Comparison of ENCODE assay signal across 25 cellular contexts in the genomic region with DNA sequence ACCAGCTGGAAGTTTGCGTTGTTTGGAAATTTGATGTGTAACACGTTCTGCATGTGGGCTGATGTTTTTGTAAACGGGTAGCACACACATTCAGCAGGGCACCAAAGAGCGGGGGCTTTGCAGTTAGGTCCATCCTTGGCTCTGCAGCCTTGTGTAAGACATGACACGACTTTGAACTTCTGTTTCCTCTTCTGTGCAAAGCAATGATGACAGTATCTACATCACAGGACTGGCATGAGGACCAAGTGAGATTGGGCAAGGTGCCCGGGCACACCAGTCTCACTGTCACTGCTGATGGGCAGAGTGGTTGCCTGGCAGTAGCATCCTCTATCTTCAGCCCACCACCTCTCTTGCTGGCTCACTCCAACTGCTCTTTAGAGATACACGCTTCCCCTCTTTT. TPM values are rescaled to one million over a fixed set of nuclear protein-coding genes. Genes with fewer than 3 reads are reported as not detected.
A peak's percentile ranks its signal among the peaks of the same experiment; 100 is the strongest.
DNase-seq lines count a peak whose midpoint lies in the region; ATAC-seq, FAIRE-seq and TF ChIP-seq lines count a peak whose summit lies in the region.
"Had no signal": no experiment of that assay in that cellular context is flagged by ENCODE, and none has a peak within 500 bp of the region (broad histone marks: within the 10 kb centered on the region; RNA-seq: fewer than 3 reads in every experiment).

No MANE protein-coding gene starts in this region.

- no peaks in the 10 kb centered on the region for H3K36me3 Mint-ChIP-seq in naive thymus-derived CD4-positive, alpha-beta T cell
- H3K36me3 Mint-ChIP-seq: CD8-positive, alpha-beta memory T cell; IgD-negative memory B cell had no signal

- no peaks in the 10 kb centered on the region for H4K20me1 ChIP-seq in MM.1S (ENCODE audit: insufficient read depth, low read length)

- CTCF ChIA-PET in naive thymus-derived CD4-positive, alpha-beta T cell (lab: Charles Lee): no interaction called here

- peaks cover 37% of the 10 kb centered on the region for H3F3A ChIP-seq in MM.1S (ENCODE audit: insufficient read depth, low read length)

- H3K9me3 ChIP-seq in MM.1S (replicated peaks; ENCODE audit: insufficient read depth, low read length) (no peaks in the 10 kb centered on the region), breast epithelium (no peaks in the 10 kb centered on the region)
- H3K9me3 ChIP-seq in naive thymus-derived CD4-positive, alpha-beta T cell (ENCODE audit: control insufficient read depth in 2 of 3, low read length in 3 of 3): no peaks in the 10 kb centered on the region
- H3K9me3 ChIP-seq: mucosa of descending colon had no signal

- H3K27me3 ChIP-seq in MM.1S (replicated peaks; ENCODE audit: insufficient read depth, low read length) (no peaks in the 10 kb centered on the region), bronchial epithelial cell (ENCODE audit: control insufficient read depth, insufficient read depth, low read length) (no peaks in the 10 kb centered on the region), breast epithelium (no peaks in the 10 kb centered on the region)
- H3K27me3 ChIP-seq in naive thymus-derived CD4-positive, alpha-beta T cell (ENCODE audit: control insufficient read depth in 2 of 2, insufficient read depth in 2 of 2, low read length in 2 of 2): no peaks in the 10 kb centered on the region

- peak; percentile 59 for ATAC-seq in naive thymus-derived CD4-positive, alpha-beta T cell
- ATAC-seq: mucosa of descending colon, sciatic nerve, SK-N-SH treated with all-trans-retinoic acid at 6 μM for 48 hours had no signal

- H3K9me3 Mint-ChIP-seq in naive thymus-derived CD4-positive, alpha-beta T cell: no peaks in the 10 kb centered on the region
- H3K9me3 Mint-ChIP-seq: activated CD4-positive, alpha-beta T cell treated with anti-CD3 and anti-CD28 coated beads, Interleukin-2, amount 10 ng/mL, durations not matched to agents 24 days and 14 days; CD8-positive, alpha-beta memory T cell; IgD-negative memory B cell; stimulated activated naive CD8-positive, alpha-beta T cell treated with anti-CD3 and anti-CD28 coated beads, Interleukin-15, Interleukin-2, amounts not matched to agents 100 ng/mL and 50 ng/mL, for 24 hours had no signal

- POLR2A ChIA-PET in naive thymus-derived CD4-positive, alpha-beta T cell (lab: Charles Lee): no interaction called here

- H3K27ac ChIP-seq in MM.1S (ENCODE audit: low read length): peak overlapping the region; percentile 90; the same call in 1 of the 2 replicates
- no peak overlapping the region for H3K27ac ChIP-seq in naive thymus-derived CD4-positive, alpha-beta T cell (ENCODE audit: low read depth, low read length)
- H3K27ac ChIP-seq in breast epithelium: no peak overlapping the region

- H3K4me1 Mint-ChIP-seq in naive thymus-derived CD4-positive, alpha-beta T cell: peaks cover 14 to 56% (median 23%) of the 10 kb centered on the region in 7 donors

- H3K4me3 Mint-ChIP-seq in naive thymus-derived CD4-positive, alpha-beta T cell: peak overlapping the region in 1 of 10 donors; percentile 18
- H3K4me3 Mint-ChIP-seq: activated CD4-positive, alpha-beta T cell treated with anti-CD3 and anti-CD28 coated beads, Interleukin-2, amount 10 ng/mL, durations not matched to agents 24 days and 14 days; CD8-positive, alpha-beta memory T cell; IgD-negative memory B cell; stimulated activated naive CD8-positive, alpha-beta T cell treated with anti-CD3 and anti-CD28 coated beads, Interleukin-15, Interleukin-2, amounts not matched to agents 100 ng/mL and 50 ng/mL, for 24 hours had no signal

- no peak for TF ChIP-seq CTCF in MM.1S (IDR thresholded peaks at IDR 0.05; ENCODE audit: low read length)
- TF ChIP-seq CTCF in bronchial epithelial cell (IDR thresholded peaks at IDR 0.05; ENCODE audit: insufficient read depth, low read length, severe bottlenecking): no peak
- no peak for TF ChIP-seq CTCF in breast epithelium (IDR thresholded peaks at IDR 0.05)

- peak overlapping the region; percentile 98; the same call in 1 of the 2 replicates for H3K4me2 ChIP-seq in MM.1S (ENCODE audit: low read depth, low read length)

- intact Hi-C loops in naive thymus-derived CD4-positive, alpha-beta T cell (cut with micrococcal nuclease): no loop called here
- intact Hi-C loops in breast epithelium (cut with DNase I; ENCODE audit: low total_unique reads): loop anchor here (10.0 kb wide), 1 partner anchor 315 kb away; no protein-coding TSS in a partner anchor

- peak; percentile 92 for FAIRE-seq in bronchial epithelial cell (lab: Jason Lieb, UNC)
- FAIRE-seq: TTC549 had no signal

- H3K4me3 ChIP-seq in MM.1S (ENCODE audit: low read length) (no peak overlapping the region), bronchial epithelial cell (ENCODE audit: low read depth, low read length) (no peak overlapping the region), breast epithelium (no peak overlapping the region)
- no peak overlapping the region for H3K4me3 ChIP-seq in naive thymus-derived CD4-positive, alpha-beta T cell (ENCODE audit: low read length)
- H3K4me3 ChIP-seq: mucosa of descending colon had no signal

- H3K27me3 Mint-ChIP-seq in naive thymus-derived CD4-positive, alpha-beta T cell: no peaks in the 10 kb centered on the region
- H3K27me3 Mint-ChIP-seq: activated CD4-positive, alpha-beta T cell treated with anti-CD3 and anti-CD28 coated beads, Interleukin-2, amount 10 ng/mL, durations not matched to agents 24 days and 14 days; stimulated activated naive CD8-positive, alpha-beta T cell treated with anti-CD3 and anti-CD28 coated beads, Interleukin-15, Interleukin-2, amounts not matched to agents 100 ng/mL and 50 ng/mL, for 24 hours had no signal

- no peaks in the 10 kb centered on the region for H3K9me2 ChIP-seq in MM.1S (replicated peaks; ENCODE audit: insufficient read depth, low read length)

- peaks cover 39% of the 10 kb centered on the region for H3K4me1 ChIP-seq in MM.1S (ENCODE audit: low read length)
- H3K4me1 ChIP-seq in naive thymus-derived CD4-positive, alpha-beta T cell (ENCODE audit: control insufficient read depth in 2 of 2, insufficient read depth in 2 of 2, low read length in 2 of 2): peaks cover 0 to 6% of the 10 kb centered on the region in 2 donors
- H3K4me1 ChIP-seq in breast epithelium: peaks cover 0 to 7% of the 10 kb centered on the region in 2 donors

- H3K9ac ChIP-seq in MM.1S (ENCODE audit: low read length): no peak overlapping the region

- no peak overlapping the region for H2AFZ ChIP-seq in MM.1S (ENCODE audit: low read length)

- peak overlapping the region in 1 of 9 donors; percentile 41 for H3K27ac Mint-ChIP-seq in naive thymus-derived CD4-positive, alpha-beta T cell
- H3K27ac Mint-ChIP-seq: activated CD4-positive, alpha-beta T cell treated with anti-CD3 and anti-CD28 coated beads, Interleukin-2, amount 10 ng/mL, durations not matched to agents 24 days and 14 days; CD8-positive, alpha-beta memory T cell; IgD-negative memory B cell; stimulated activated naive CD8-positive, alpha-beta T cell treated with anti-CD3 and anti-CD28 coated beads, Interleukin-15, Interleukin-2, amounts not matched to agents 100 ng/mL and 50 ng/mL, for 24 hours had no signal

- no peak for TF ChIP-seq POLR2A in breast epithelium (IDR thresholded peaks at IDR 0.05)

- peaks cover 17% of the 10 kb centered on the region for H3K79me2 ChIP-seq in MM.1S (ENCODE audit: low read length)

- no peaks in the 10 kb centered on the region for H3K36me3 ChIP-seq in MM.1S (replicated peaks; ENCODE audit: insufficient read depth, low read length)
- H3K36me3 ChIP-seq in bronchial epithelial cell (ENCODE audit: control insufficient read depth, insufficient read depth, low read length): no peaks in the 10 kb centered on the region
- no peaks in the 10 kb centered on the region for H3K36me3 ChIP-seq in naive thymus-derived CD4-positive, alpha-beta T cell (ENCODE audit: control insufficient read depth in 2 of 3, insufficient read depth in 3 of 3, low read length in 3 of 3)
- H3K36me3 ChIP-seq in breast epithelium: no peaks in the 10 kb centered on the region

- DNase-seq in Ammon's horn (ENCODE audit: low spot score): peak; percentile 56
- DNase-seq in MM.1S: no peak
- DNase-seq in bronchial epithelial cell (ENCODE audit: low read depth): no peak
- DNase-seq in naive thymus-derived CD4-positive, alpha-beta T cell: no peak
- DNase-seq in GM19238 (ENCODE audit: insufficient read length, low spot score): no peak
- no peak for DNase-seq in NCI-H1694 (lab: John Stamatoyannopoulos, UW)
- no peak for DNase-seq in kidney glomerular epithelial cell (lab: John Stamatoyannopoulos, UW)
- DNase-seq in breast epithelium (ENCODE audit: low spot score in 2 of 2): no peak
- DNase-seq: activated CD4-positive, alpha-beta T cell treated with anti-CD3 and anti-CD28 coated beads, Interleukin-2, amount 10 ng/mL, durations not matched to agents 24 days and 14 days; activated CD8-positive, alpha-beta memory T cell treated with anti-CD3 and anti-CD28 coated beads, Interleukin-2, amount 50 U/mL, for 4 hours; activated gamma-delta T cell treated with Interleukin-2 at 50 U/mL for 16 hours; CD8-positive, alpha-beta memory T cell; cerebellar nuclear complex; DMS79 treated with DMSO at 0.1 percent for 48 hours; GOT3; mucosa of descending colon; NCI-H1048; NCI-H2081 treated with DMSO at 0.1 percent for 48 hours; NCI-H524; occipital lobe had no signal

RNA-seq across cellular contexts. Expression of gene TCN2, which starts 3.3 kb away (rescaled TPM):
- total RNA-seq in bronchial epithelial cell: 1.1 and 3.7 TPM in 2 replicates
- total RNA-seq in naive thymus-derived CD4-positive, alpha-beta T cell: 1 to 10 TPM in 3 of 5 experiments, under 1 TPM in 2; 0.57 to 8.9 (median 1.3) TPM
- polyA plus RNA-seq in naive thymus-derived CD4-positive, alpha-beta T cell: under 1 TPM; 0.69 to 0.79 TPM
- 10 to 100 TPM; 32.4 to 69.8 (median 36.7) TPM for total RNA-seq in breast epithelium

RNA-seq across cellular contexts. Expression of gene PES1, which starts 18.6 kb away (rescaled TPM):
- total RNA-seq in bronchial epithelial cell: 97.2 and 108 TPM in 2 replicates
- 10 to 100 TPM; 40.6 to 84.2 (median 56.3) TPM for total RNA-seq in naive thymus-derived CD4-positive, alpha-beta T cell
- 10 to 100 TPM; 34.6 to 62.3 TPM for polyA plus RNA-seq in naive thymus-derived CD4-positive, alpha-beta T cell
- 10 to 100 TPM; 45.3 to 65.1 (median 56.4) TPM for total RNA-seq in breast epithelium

RNA-seq across cellular contexts. Expression of gene SLC35E4, which starts 25.3 kb away (rescaled TPM):
- 4.7 and 9.0 TPM in 2 replicates for total RNA-seq in bronchial epithelial cell
- 1 to 10 TPM; 2.0 to 5.2 (median 3.4) TPM for total RNA-seq in naive thymus-derived CD4-positive, alpha-beta T cell
- 1 to 10 TPM in 1 of 2 donors, under 1 TPM in 1; 0.85 to 1.9 TPM for polyA plus RNA-seq in naive thymus-derived CD4-positive, alpha-beta T cell
- 1 to 10 TPM; 3.4 to 8.5 (median 4.8) TPM for total RNA-seq in breast epithelium

RNA-seq across cellular contexts. Expression of gene GAL3ST1, which starts 35.8 kb away (rescaled TPM):
- 0.13 and 0.26 TPM in 2 replicates for total RNA-seq in bronchial epithelial cell
- 1 to 10 TPM in 2 of 5 experiments, under 1 TPM in 1, not detected in 2; 0.56 to 4.8 (median 4.0) TPM for total RNA-seq in naive thymus-derived CD4-positive, alpha-beta T cell
- polyA plus RNA-seq in naive thymus-derived CD4-positive, alpha-beta T cell: 1 to 10 TPM in 1 of 2 donors, under 1 TPM in 1; 0.21 to 2.4 TPM
- 1 to 10 TPM; 1.3 to 2.6 (median 1.3) TPM for total RNA-seq in breast epithelium
- total RNA-seq: activated CD4-positive, alpha-beta T cell treated with anti-CD3 and anti-CD28 coated beads, Interleukin-2, amount 10 ng/mL, durations not matched to agents 24 days and 14 days had no signal
- polyA plus RNA-seq: IgD-negative memory B cell had no signal

RNA-seq across cellular contexts. Expression of gene DUSP18, which starts 57.4 kb away (rescaled TPM):
- 5.3 and 11.3 TPM in 2 replicates for total RNA-seq in bronchial epithelial cell
- total RNA-seq in naive thymus-derived CD4-positive, alpha-beta T cell: 10 to 100 TPM in 4 of 5 experiments, 1 to 10 TPM in 1; 7.4 to 18.5 (median 14.1) TPM
- polyA plus RNA-seq in naive thymus-derived CD4-positive, alpha-beta T cell: 10 to 100 TPM in 1 of 2 donors, 1 to 10 TPM in 1; 7.4 to 12.2 TPM
- 10 to 100 TPM in 1 of 3 donors, 1 to 10 TPM in 2; 5.9 to 12.0 (median 8.0) TPM for total RNA-seq in breast epithelium
